Comparison of ENCODE assay signal across 31 cellular contexts in the genomic region with DNA sequence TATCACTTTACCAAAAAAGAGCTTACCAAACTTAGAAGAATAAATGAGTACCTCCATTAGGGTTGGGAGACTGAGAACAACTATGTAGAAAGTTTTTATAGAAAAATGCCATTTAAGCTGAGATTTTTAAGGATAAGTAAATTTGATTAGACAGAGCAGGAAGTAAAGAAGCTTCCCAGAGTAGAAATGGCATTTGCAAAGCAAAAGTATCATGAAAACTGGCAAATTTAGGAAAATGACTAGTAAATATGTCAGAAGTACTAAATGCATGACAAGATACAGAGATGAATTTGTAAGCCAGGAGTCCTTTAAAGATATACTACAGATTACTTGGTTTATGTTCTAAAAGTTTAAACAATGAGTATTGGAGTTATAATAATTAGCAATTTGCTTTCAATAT.
"Had no signal": no experiment of that assay in that cellular context is flagged by ENCODE, and none has a peak within 500 bp of the region (broad histone marks: within the 10 kb centered on the region; RNA-seq: fewer than 3 reads in every experiment).

No MANE protein-coding gene starts in this region.

- H3K27me3 ChIP-seq: adrenal gland, ascending aorta, body of pancreas, brain microvascular endothelial cell, breast epithelium, cardiac muscle cell had no signal

- H3K9me3 ChIP-seq: adrenal gland, ascending aorta, body of pancreas, breast epithelium had no signal

- H3K4me3 ChIP-seq: adrenal gland, ascending aorta, body of pancreas, breast epithelium, cardiac muscle cell had no signal

- ATAC-seq: activated naive CD4-positive, alpha-beta T cell treated with anti-CD3 and anti-CD28 coated beads, Interleukin-2, amount 50 U/mL, for 72 hours; activated naive CD8-positive, alpha-beta T cell treated with anti-CD3 and anti-CD28 coated beads, Interleukin-2, amount 50 U/mL, for 24 hours; activated T-cell treated with anti-CD3 and anti-CD28 coated beads, Interleukin-2, amount 50 U/mL, for 4 hours; activated T-cell treated with anti-CD3 and anti-CD28 coated beads, Interleukin-2, amount 50 U/mL, for 72 hours; activated T-helper 17 cell treated with anti-CD3 and anti-CD28 coated beads, Interleukin-2, amount 50 U/mL, for 72 hours; body of pancreas had no signal

- DNase-seq: activated effector memory CD4-positive, alpha-beta T cell treated with anti-CD3 and anti-CD28 coated beads, Interleukin-2, amount 50 U/mL, for 16 hours; activated effector memory CD4-positive, alpha-beta T cell treated with Interleukin-2 at 50 U/mL for 16 hours; activated gamma-delta T cell treated with Interleukin-2 at 50 U/mL for 16 hours; activated naive CD4-positive, alpha-beta T cell; activated naive CD4-positive, alpha-beta T cell treated with anti-CD3 and anti-CD28 coated beads for 36 hours; activated naive CD4-positive, alpha-beta T cell treated with anti-CD3 and anti-CD28 coated beads, Interleukin-2, amount 10 ng/mL, durations not matched to agents 7 days and 5 days; activated naive CD4-positive, alpha-beta T cell treated with anti-CD3 and anti-CD28 coated beads, Interleukin-2, amount 50 U/mL, for 16 hours; activated naive CD4-positive, alpha-beta T cell treated with Interleukin-2 at 50 U/mL for 16 hours; activated naive CD8-positive, alpha-beta T cell treated with anti-CD3 and anti-CD28 coated beads for 36 hours; activated naive CD8-positive, alpha-beta T cell treated with anti-CD3 and anti-CD28 coated beads, Interleukin-2, amount 10 ng/mL, durations not matched to agents 7 days and 5 days; activated naive CD8-positive, alpha-beta T cell treated with anti-CD3 and anti-CD28 coated beads, Interleukin-2, amount 50 U/mL, for 24 hours; activated T-cell treated with anti-CD3 and anti-CD28 coated beads, Interleukin-2, amount 50 U/mL, for 1 hour; activated T-cell treated with anti-CD3 and anti-CD28 coated beads, Interleukin-2, amount 50 U/mL, for 24 hours; activated T-cell treated with anti-CD3 and anti-CD28 coated beads, Interleukin-2, amount 50 U/mL, for 4 hours; activated T-cell treated with anti-CD3 and anti-CD28 coated beads, Interleukin-2, amount 50 U/mL, for 48 hours; activated T-cell treated with anti-CD3 and anti-CD28 coated beads, Interleukin-2, amount 50 U/mL, for 72 hours; adrenal gland; amniotic stem cell; amygdala; anterior cingulate cortex; aorta; body of pancreas; brain microvascular endothelial cell; caudate nucleus; central memory CD4-positive, alpha-beta T cell; cerebellar nuclear complex had no signal

- H3K27ac ChIP-seq: adrenal gland, ascending aorta, body of pancreas, brain microvascular endothelial cell, breast epithelium, cardiac muscle cell had no signal

- H3K36me3 ChIP-seq: adrenal gland, ascending aorta, brain microvascular endothelial cell, breast epithelium, cardiac muscle cell had no signal

- H3K4me1 ChIP-seq: adrenal gland, ascending aorta, body of pancreas, breast epithelium had no signal
